17 cellular contexts compared by ENCODE assay signal in genomic region chr7:16130127-16131110, GRCh38.
DNase-seq lines count a peak whose midpoint lies in the region; TF ChIP-seq lines count a peak whose summit lies in the region.
"Had no signal": no experiment of that assay in that cellular context is flagged by ENCODE, and none has a peak within 500 bp of the region (broad histone marks: within the 10 kb centered on the region; RNA-seq: fewer than 3 reads in every experiment).

No MANE protein-coding gene starts in this region.

- H3K27ac Mint-ChIP-seq in immature natural killer cell (no peak overlapping the region), endothelial cell (ENCODE audit: unreplicated experiment) (no peak overlapping the region)
- H3K27ac Mint-ChIP-seq: activated T-helper 17 cell treated with anti-CD3 and anti-CD28 coated beads, Interleukin-2, amount 50 U/mL, for 72 hours; stimulated activated naive B cell treated with anti-CD40 and anti-IgM and Interleukin-4, amounts not matched to agents 10 μg/mL and 1 μg/mL and 100 μg/mL, for 72 hours; T-cell had no signal

- DNase-seq in Ammon's horn (ENCODE audit: low spot score) (peak; percentile 8), NCI-H226 (peak; percentile 41), dorsolateral prefrontal cortex (no peak), mesenchymal stem cell (no peak), medulla oblongata (ENCODE audit: extremely low spot score) (no peak), immature natural killer cell (no peak), endothelial cell (ENCODE audit: low spot score) (no peak), NCI-H1930 (lab: John Stamatoyannopoulos, UW) (no peak)
- DNase-seq: activated CD4-positive, alpha-beta T cell treated with anti-CD3 and anti-CD28 coated beads for 48 hours; central memory CD4-positive, alpha-beta T cell; left cardiac atrium; nucleus accumbens; stimulated activated CD4-positive, alpha-beta T cell treated with anti-CD3 and anti-CD28 coated beads, Interleukin-2, amount 100 ng/mL, for 24 hours; stimulated activated naive B cell treated with anti-CD40 and anti-IgM and Interleukin-4, amounts not matched to agents 10 μg/mL and 1 μg/mL and 100 μg/mL, for 72 hours; T-cell had no signal

- no peaks in the 10 kb centered on the region for H3K79me1 ChIP-seq in mesenchymal stem cell (replicated peaks; ENCODE audit: low read length, poor library complexity, severe bottlenecking)

- H3K4me3 Mint-ChIP-seq in immature natural killer cell (no peak overlapping the region), endothelial cell (ENCODE audit: unreplicated experiment) (no peak overlapping the region)
- H3K4me3 Mint-ChIP-seq: activated T-helper 17 cell treated with anti-CD3 and anti-CD28 coated beads, Interleukin-2, amount 50 U/mL, for 72 hours; stimulated activated naive B cell treated with anti-CD40 and anti-IgM and Interleukin-4, amounts not matched to agents 10 μg/mL and 1 μg/mL and 100 μg/mL, for 72 hours; T-cell had no signal

- H3K14ac ChIP-seq in mesenchymal stem cell (ENCODE audit: low read length in 2 of 2), result peak overlapping the region in 1 of 2 experiments; percentile 57

- no peak overlapping the region for H2BK12ac ChIP-seq in mesenchymal stem cell (ENCODE audit: low read length in 2 of 2)

- no peaks in the 10 kb centered on the region for H3K36me3 ChIP-seq in mesenchymal stem cell (ENCODE audit: control insufficient read depth in 1 of 2, insufficient read depth in 2 of 2, low read depth in 1 of 2, low read length in 2 of 2)
- H3K36me3 ChIP-seq: BLaER1 treated with 17β-estradiol and CSF1 and Interleukin-3, amounts not matched to agents 10 nM and 100 nM had no signal

- H3K27me3 ChIP-seq in dorsolateral prefrontal cortex, result no peaks in the 10 kb centered on the region
- no peaks in the 10 kb centered on the region for H3K27me3 ChIP-seq in mesenchymal stem cell (ENCODE audit: control insufficient read depth in 1 of 2, insufficient read depth in 1 of 2, low read length in 2 of 2)
- H3K27me3 ChIP-seq: BLaER1 treated with 17β-estradiol and CSF1 and Interleukin-3, amounts not matched to agents 10 nM and 100 nM had no signal

- peak overlapping the region; percentile 66 for H2BK5ac ChIP-seq in mesenchymal stem cell (ENCODE audit: low read depth, low read length, poor library complexity, severe bottlenecking)

- H3K36me3 Mint-ChIP-seq in immature natural killer cell (peaks cover 0 to 3% (median 0%) of the 10 kb centered on the region in 3 donors), endothelial cell (ENCODE audit: low read depth, unreplicated experiment) (no peaks in the 10 kb centered on the region)
- H3K36me3 Mint-ChIP-seq: stimulated activated naive B cell treated with anti-CD40 and anti-IgM and Interleukin-4, amounts not matched to agents 10 μg/mL and 1 μg/mL and 100 μg/mL, for 72 hours; T-cell had no signal

- H2AK5ac ChIP-seq in mesenchymal stem cell (ENCODE audit: low read length, severe bottlenecking), result peak overlapping the region; percentile 95

- no peak overlapping the region for H4K91ac ChIP-seq in mesenchymal stem cell (ENCODE audit: low read length)

- no peak overlapping the region for H2BK15ac ChIP-seq in mesenchymal stem cell (ENCODE audit: low read depth, poor library complexity, severe bottlenecking)

- H4K8ac ChIP-seq in mesenchymal stem cell (ENCODE audit: low read length), result no peak overlapping the region

- H3K27me3 Mint-ChIP-seq in immature natural killer cell (ENCODE audit: low read depth in 3 of 3) (peaks cover 0 to 4% (median 0%) of the 10 kb centered on the region in 3 donors), endothelial cell (ENCODE audit: unreplicated experiment) (no peaks in the 10 kb centered on the region)
- H3K27me3 Mint-ChIP-seq: activated T-helper 17 cell treated with anti-CD3 and anti-CD28 coated beads, Interleukin-2, amount 50 U/mL, for 72 hours; stimulated activated naive B cell treated with anti-CD40 and anti-IgM and Interleukin-4, amounts not matched to agents 10 μg/mL and 1 μg/mL and 100 μg/mL, for 72 hours; T-cell had no signal

- peak overlapping the region in 52 of 59 donors; percentile 2 to 87 (median 65) for H3K27ac ChIP-seq in dorsolateral prefrontal cortex
- peak overlapping the region; percentile 98 for H3K27ac ChIP-seq in mesenchymal stem cell (ENCODE audit: low read length, poor library complexity, severe bottlenecking)
- H3K27ac ChIP-seq: BLaER1 treated with 17β-estradiol and CSF1 and Interleukin-3, amounts not matched to agents 10 nM and 100 nM had no signal

- intact Hi-C loops in dorsolateral prefrontal cortex (cut with DNase I), result no loop called here

- H3K4me1 Mint-ChIP-seq in immature natural killer cell (no peaks in the 10 kb centered on the region), endothelial cell (ENCODE audit: unreplicated experiment) (no peaks in the 10 kb centered on the region)
- H3K4me1 Mint-ChIP-seq: activated T-helper 17 cell treated with anti-CD3 and anti-CD28 coated beads, Interleukin-2, amount 50 U/mL, for 72 hours; stimulated activated naive B cell treated with anti-CD40 and anti-IgM and Interleukin-4, amounts not matched to agents 10 μg/mL and 1 μg/mL and 100 μg/mL, for 72 hours; T-cell had no signal

- no peak for TF ChIP-seq CTCF in dorsolateral prefrontal cortex (IDR thresholded peaks at IDR 0.05 in 54 of 56, conservative IDR thresholded peaks at IDR 0.05 in 2 of 56; ENCODE audit: low read depth in 1 of 56, partially characterized antibody in 56 of 56)
- no peak for TF ChIP-seq CTCF in endothelial cell (IDR thresholded peaks at IDR 0.05; ENCODE audit: unreplicated experiment)

- H3K4me3 ChIP-seq in dorsolateral prefrontal cortex (no peak overlapping the region), mesenchymal stem cell (ENCODE audit: insufficient read depth in 1 of 2, low read depth in 1 of 2, low read length in 2 of 2) (peak overlapping the region in 1 of 2 experiments; percentile 33)
- H3K4me3 ChIP-seq: BLaER1 treated with 17β-estradiol and CSF1 and Interleukin-3, amounts not matched to agents 10 nM and 100 nM had no signal

- peaks cover 2% of the 10 kb centered on the region for H3K4me1 ChIP-seq in mesenchymal stem cell (ENCODE audit: control insufficient read depth, insufficient read depth, low read depth, low read length)
- H3K4me1 ChIP-seq: BLaER1 treated with 17β-estradiol and CSF1 and Interleukin-3, amounts not matched to agents 10 nM and 100 nM had no signal

- no peak overlapping the region for H3K4me2 ChIP-seq in mesenchymal stem cell (ENCODE audit: low read length, poor library complexity, severe bottlenecking)
- H3K4me2 ChIP-seq: BLaER1 treated with 17β-estradiol and CSF1 and Interleukin-3, amounts not matched to agents 10 nM and 100 nM had no signal

- H3K9me3 Mint-ChIP-seq in immature natural killer cell, result peaks cover 0 to 5% (median 1%) of the 10 kb centered on the region in 6 donors
- no peaks in the 10 kb centered on the region for H3K9me3 Mint-ChIP-seq in endothelial cell (ENCODE audit: unreplicated experiment)
- H3K9me3 Mint-ChIP-seq: activated T-helper 17 cell treated with anti-CD3 and anti-CD28 coated beads, Interleukin-2, amount 50 U/mL, for 72 hours had no signal

- no peak overlapping the region for H2BK120ac ChIP-seq in mesenchymal stem cell (ENCODE audit: low read depth, low read length)

- H3K23ac ChIP-seq in mesenchymal stem cell (ENCODE audit: low read length in 2 of 2), result no peak overlapping the region

- no CpG with 5 or more reads among the region's 1 CpG for WGBS in mesenchymal stem cell

- H3K18ac ChIP-seq in mesenchymal stem cell (ENCODE audit: low read depth in 1 of 2, low read length in 2 of 2), result no peak overlapping the region

- H2AFZ ChIP-seq in mesenchymal stem cell (ENCODE audit: low read depth, low read length), result no peak overlapping the region

- peak overlapping the region; percentile 59 for H3K9ac ChIP-seq in mesenchymal stem cell (ENCODE audit: low read length)
- H3K9ac ChIP-seq: BLaER1 treated with 17β-estradiol and CSF1 and Interleukin-3, amounts not matched to agents 10 nM and 100 nM had no signal

- H3K4ac ChIP-seq in mesenchymal stem cell (ENCODE audit: low read depth in 1 of 2, low read length in 2 of 2), result no peak overlapping the region

- no peaks in the 10 kb centered on the region for H3K9me3 ChIP-seq in mesenchymal stem cell (ENCODE audit: control insufficient read depth, low read length)
- H3K9me3 ChIP-seq: BLaER1 treated with 17β-estradiol and CSF1 and Interleukin-3, amounts not matched to agents 10 nM and 100 nM had no signal

Comparison
In these comparisons a context has a peak if more than half of its experiments do, and no peak if none do; other contexts are left out.
1. DNase-seq: peak in Ammon's horn (single experiment) and NCI-H226 (single experiment); none in dorsolateral prefrontal cortex (0 of 10), mesenchymal stem cell (single experiment), medulla oblongata (single experiment), immature natural killer cell (0 of 3), endothelial cell (single experiment) and NCI-H1930 (0 of 2).